In the genomic region with DNA sequence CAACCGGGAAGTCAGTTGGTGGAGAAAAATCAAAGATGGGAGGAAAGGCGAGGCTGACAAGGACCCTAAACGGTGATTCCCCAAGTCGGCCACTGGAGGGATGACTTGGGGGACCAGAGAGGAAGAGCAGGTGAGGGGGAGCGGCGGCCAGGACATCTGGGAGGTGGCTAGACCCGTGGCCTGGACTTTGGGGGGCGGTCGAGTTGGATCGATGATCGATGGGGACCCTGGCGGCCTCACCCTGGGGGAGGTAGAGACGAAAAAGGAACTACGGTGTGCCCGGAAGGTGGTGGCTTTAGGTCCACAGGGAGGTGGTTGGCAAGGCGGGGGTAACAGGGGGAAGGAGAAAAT, we compare ENCODE assay signal across 8 cellular contexts. TPM values are rescaled to one million over a fixed set of nuclear protein-coding genes. Genes with fewer than 3 reads are reported as not detected.
DNase-seq lines count a peak whose midpoint lies in the region; ATAC-seq and TF ChIP-seq lines count a peak whose summit lies in the region.

No MANE protein-coding gene starts in this region.

- no peaks in the 10 kb centered on the region for H3K27me3 ChIP-seq in naive thymus-derived CD4-positive, alpha-beta T cell (ENCODE audit: control insufficient read depth in 2 of 2, insufficient read depth in 2 of 2, low read length in 2 of 2)

- peak overlapping the region; percentile 83 to 93 (median 88) for H3K4me3 Mint-ChIP-seq in naive thymus-derived CD4-positive, alpha-beta T cell

- H3K9ac ChIP-seq in ES-I3 (ENCODE audit: low read depth, low read length): peak overlapping the region; percentile 70

- peaks cover 22% of the 10 kb centered on the region for H3K4me1 ChIP-seq in ES-I3 (ENCODE audit: insufficient read depth, low read length)
- H3K4me1 ChIP-seq in naive thymus-derived CD4-positive, alpha-beta T cell (ENCODE audit: control insufficient read depth in 2 of 2, insufficient read depth in 2 of 2, low read length in 2 of 2): peaks cover 43 to 49% of the 10 kb centered on the region in 2 donors

- peak overlapping the region; percentile 78 to 99 for H3K27ac ChIP-seq in coronary artery
- peak overlapping the region; percentile 99 for H3K27ac ChIP-seq in naive thymus-derived CD4-positive, alpha-beta T cell (ENCODE audit: low read depth, low read length)

- H3K36me3 ChIP-seq in ES-I3 (ENCODE audit: insufficient read depth, low read length): no peaks in the 10 kb centered on the region; the same call in none of the 2 replicates
- H3K36me3 ChIP-seq in naive thymus-derived CD4-positive, alpha-beta T cell (ENCODE audit: control insufficient read depth in 2 of 3, insufficient read depth in 3 of 3, low read length in 3 of 3): peaks cover 0 to 16% (median 3%) of the 10 kb centered on the region in 3 experiments

- no peak for TF ChIP-seq CTCF in coronary artery (IDR thresholded peaks at IDR 0.05)

- peak overlapping the region; percentile 93 for H3K4me3 ChIP-seq in coronary artery
- H3K4me3 ChIP-seq in naive thymus-derived CD4-positive, alpha-beta T cell (ENCODE audit: low read length): peak overlapping the region; percentile 95

- H3K27ac Mint-ChIP-seq in naive thymus-derived CD4-positive, alpha-beta T cell: peak overlapping the region; percentile 88 to 98 (median 96)

- H3K9me3 ChIP-seq in ES-I3 (ENCODE audit: control insufficient read depth, insufficient read depth, low read length): no peaks in the 10 kb centered on the region
- no peaks in the 10 kb centered on the region for H3K9me3 ChIP-seq in naive thymus-derived CD4-positive, alpha-beta T cell (ENCODE audit: control insufficient read depth in 2 of 3, low read length in 3 of 3)

- CTCF ChIA-PET in naive thymus-derived CD4-positive, alpha-beta T cell (lab: Charles Lee): interaction anchor here (0.8 to 1.6 kb wide), 2 partner anchors 9 to 17 kb away, joined by 3 to 16 read pairs; no protein-coding TSS in a partner anchor

- peaks cover 34 to 60% (median 52%) of the 10 kb centered on the region in 7 donors for H3K4me1 Mint-ChIP-seq in naive thymus-derived CD4-positive, alpha-beta T cell

- H3K9me3 Mint-ChIP-seq in naive thymus-derived CD4-positive, alpha-beta T cell: no peaks in the 10 kb centered on the region

- DNase-seq in NCI-H69 (lab: John Stamatoyannopoulos, UW) (peak; percentile 82), coronary artery (ENCODE audit: low spot score) (no peak), GOT3 (lab: John Stamatoyannopoulos, UW) (no peak), HT-29 (ENCODE audit: low spot score) (no peak)
- DNase-seq in naive thymus-derived CD4-positive, alpha-beta T cell: no peak
- DNase-seq in stimulated activated CD4-positive, alpha-beta T cell treated with anti-CD3 and anti-CD28 coated beads, Interleukin-4, amount 100 ng/mL, for 1 hour: no peak

- POLR2A ChIA-PET in naive thymus-derived CD4-positive, alpha-beta T cell (lab: Charles Lee): interaction anchor here (1.0 to 14.9 kb wide), 9 partner anchors 5 to 588 kb away, joined by 3 to 366 read pairs (median 6); a partner anchor contains a TSS

- no peaks in the 10 kb centered on the region for H3K27me3 Mint-ChIP-seq in naive thymus-derived CD4-positive, alpha-beta T cell

- intact Hi-C loops in naive thymus-derived CD4-positive, alpha-beta T cell (cut with micrococcal nuclease): loop anchor here (1.0 to 10.0 kb wide), 3 partner anchors 8 to 593 kb away; a partner anchor contains a TSS

- H3K36me3 Mint-ChIP-seq in naive thymus-derived CD4-positive, alpha-beta T cell: peaks cover 0 to 7% (median 4%) of the 10 kb centered on the region in 5 donors

- ATAC-seq in naive thymus-derived CD4-positive, alpha-beta T cell: no peak
- ATAC-seq in GM18873 (IDR thresholded peaks at IDR 0.05; ENCODE audit: low FRiP score, unreplicated experiment): no peak

RNA-seq across cellular contexts. Expression of a gene that starts 7.6 kb away (rescaled TPM):
- total RNA-seq in naive thymus-derived CD4-positive, alpha-beta T cell: 100 to 1,000 TPM; 237 to 629 (median 524) TPM
- polyA plus RNA-seq in naive thymus-derived CD4-positive, alpha-beta T cell: 100 to 1,000 TPM; 233 to 247 TPM
- total RNA-seq in HT-29 (2014; rRNA removed; shearing (Covaris generic)): 72.3 and 72.7 TPM in 2 replicates

RNA-seq across cellular contexts. Expression of a gene that starts 13.1 kb away (rescaled TPM):
- total RNA-seq in naive thymus-derived CD4-positive, alpha-beta T cell: 100 to 1,000 TPM in 2 of 5 experiments, 10 to 100 TPM in 3; 22.6 to 310 (median 78.1) TPM
- polyA plus RNA-seq in naive thymus-derived CD4-positive, alpha-beta T cell: 1 to 10 TPM; 1.4 to 3.6 TPM
- total RNA-seq in HT-29 (2014; rRNA removed; shearing (Covaris generic)): 32.5 and 38.6 TPM in 2 replicates

RNA-seq across cellular contexts. Expression of a gene that starts 13.8 kb away (rescaled TPM):
- total RNA-seq in naive thymus-derived CD4-positive, alpha-beta T cell: 10 to 100 TPM; 31.7 to 57.3 (median 47.7) TPM
- polyA plus RNA-seq in naive thymus-derived CD4-positive, alpha-beta T cell: 10 to 100 TPM; 75.0 to 78.8 TPM
- total RNA-seq in HT-29 (2014; rRNA removed; shearing (Covaris generic)): 156 and 183 TPM in 2 replicates

RNA-seq across cellular contexts. Expression of a gene that starts 19.9 kb away (rescaled TPM):
- total RNA-seq in naive thymus-derived CD4-positive, alpha-beta T cell: 100 to 1,000 TPM in 3 of 5 experiments, 10 to 100 TPM in 2; 90.6 to 178 (median 102) TPM
- polyA plus RNA-seq in naive thymus-derived CD4-positive, alpha-beta T cell: 100 to 1,000 TPM; 209 to 302 TPM
- 142 and 159 TPM in 2 replicates for total RNA-seq in HT-29 (2014; rRNA removed; shearing (Covaris generic))

RNA-seq across cellular contexts. Expression of a gene that starts 23.7 kb away (rescaled TPM):
- under 1 TPM in 2 of 5 experiments, not detected in 3; 0.15 to 0.27 TPM for total RNA-seq in naive thymus-derived CD4-positive, alpha-beta T cell
- not detected for polyA plus RNA-seq in naive thymus-derived CD4-positive, alpha-beta T cell
- total RNA-seq in HT-29 (2014; rRNA removed; shearing (Covaris generic)): 2.4 and 3.9 TPM in 2 replicates
